ENCODE assay signal across 19 cellular contexts in genomic region chr18:13321923-13322322, GRCh38.
DNase-seq lines count a peak whose midpoint lies in the region; ATAC-seq and TF ChIP-seq lines count a peak whose summit lies in the region.
"Had no signal": no experiment of that assay in that cellular context is flagged by ENCODE, and none has a peak within 500 bp of the region (broad histone marks: within the 10 kb centered on the region; RNA-seq: fewer than 3 reads in every experiment).

No MANE protein-coding gene starts in this region.

- no peaks in the 10 kb centered on the region for H3K36me3 Mint-ChIP-seq in activated CD8-positive, alpha-beta T cell treated with anti-CD3 and anti-CD28 coated beads, Interleukin-2, amount 10 ng/mL, durations not matched to agents 7 days and 5 days (ENCODE audit: low read depth)
- H3K36me3 Mint-ChIP-seq: CD14-positive monocyte; CD8-positive, alpha-beta T cell had no signal

- no peaks in the 10 kb centered on the region for H3K36me3 ChIP-seq in HEK293 (ENCODE audit: control insufficient read depth in 2 of 2, insufficient read depth in 1 of 2, low read length in 2 of 2)

- CTCF ChIA-PET in HEK293 (lab: Yijun Ruan, JAX): no interaction called here
- CTCF ChIA-PET in activated CD8-positive, alpha-beta T cell treated with anti-CD3 and anti-CD28 coated beads, Interleukin-2, amount 10 ng/mL, durations not matched to agents 7 days and 5 days (lab: Charles Lee): no interaction called here

- no peaks in the 10 kb centered on the region for H3K4me1 ChIP-seq in HEK293 (ENCODE audit: control insufficient read depth, insufficient read depth, low read length)
- H3K4me1 ChIP-seq: A549 had no signal

- no peaks in the 10 kb centered on the region for H3K27me3 Mint-ChIP-seq in activated CD8-positive, alpha-beta T cell treated with anti-CD3 and anti-CD28 coated beads, Interleukin-2, amount 10 ng/mL, durations not matched to agents 7 days and 5 days (ENCODE audit: low read depth)

- H3K4me3 Mint-ChIP-seq in activated CD8-positive, alpha-beta T cell treated with anti-CD3 and anti-CD28 coated beads, Interleukin-2, amount 10 ng/mL, durations not matched to agents 7 days and 5 days: no peak overlapping the region
- H3K4me3 Mint-ChIP-seq: CD8-positive, alpha-beta T cell; HFFc6 had no signal

- H3K4me3 ChIP-seq in HEK293 (ENCODE audit: low read depth, low read length) (no peak overlapping the region), choroid plexus epithelial cell (ENCODE audit: low read depth, low read length) (no peak overlapping the region), fibroblast of pulmonary artery (replicated peaks; ENCODE audit: low read depth, low read length) (no peak overlapping the region)
- H3K4me3 ChIP-seq: A549, BLaER1, GM12878, K562 had no signal

- DNase-seq in CD1c-positive myeloid dendritic cell (ENCODE audit: extremely low spot score) (peak; percentile 5), choroid plexus epithelial cell (ENCODE audit: low read depth) (peak; percentile 22), fibroblast of pulmonary artery (ENCODE audit: low read depth) (peak; percentile 3), A172 (ENCODE audit: low spot score) (no peak)
- DNase-seq in activated CD8-positive, alpha-beta T cell treated with anti-CD3 and anti-CD28 coated beads, Interleukin-2, amount 10 ng/mL, durations not matched to agents 7 days and 5 days: no peak
- DNase-seq: Calu3; CD8-positive, alpha-beta T cell; DND-41; EL; HCEC 1CT; HFFc6 had no signal

- TF ChIP-seq CTCF in HEK293 (tag by site-specific recombination; IDR thresholded peaks at IDR 0.05) (no peak), choroid plexus epithelial cell (conservative IDR thresholded peaks at IDR 0.05; ENCODE audit: low read depth, low read length) (no peak), fibroblast of pulmonary artery (IDR thresholded peaks at IDR 0.05; ENCODE audit: low read length, missing control alignments) (no peak)

- H3K27ac Mint-ChIP-seq in activated CD8-positive, alpha-beta T cell treated with anti-CD3 and anti-CD28 coated beads, Interleukin-2, amount 10 ng/mL, durations not matched to agents 7 days and 5 days: no peak overlapping the region
- H3K27ac Mint-ChIP-seq: CD8-positive, alpha-beta T cell; HFFc6 had no signal

- H3K4me1 Mint-ChIP-seq in activated CD8-positive, alpha-beta T cell treated with anti-CD3 and anti-CD28 coated beads, Interleukin-2, amount 10 ng/mL, durations not matched to agents 7 days and 5 days (ENCODE audit: low read depth): peaks cover 10% of the 10 kb centered on the region

- no peaks in the 10 kb centered on the region for H3K9me3 ChIP-seq in HEK293 (ENCODE audit: control insufficient read depth, insufficient read depth, low read depth, low read length)
- H3K9me3 ChIP-seq: A549 had no signal

- no peaks in the 10 kb centered on the region for H3K9me3 Mint-ChIP-seq in activated CD8-positive, alpha-beta T cell treated with anti-CD3 and anti-CD28 coated beads, Interleukin-2, amount 10 ng/mL, durations not matched to agents 7 days and 5 days (ENCODE audit: insufficient read depth)
- H3K9me3 Mint-ChIP-seq: CD8-positive, alpha-beta T cell had no signal

- no peak for ATAC-seq in activated CD8-positive, alpha-beta T cell treated with anti-CD3 and anti-CD28 coated beads, Interleukin-2, amount 10 ng/mL, durations not matched to agents 7 days and 5 days
- ATAC-seq in HG02840 (IDR thresholded peaks at IDR 0.05; ENCODE audit: low FRiP score, unreplicated experiment) (no peak), HG02973 (IDR thresholded peaks at IDR 0.05; ENCODE audit: unreplicated experiment) (no peak)
- ATAC-seq: A549; CD8-positive, alpha-beta T cell; GM12878; K562 had no signal

- POLR2A ChIA-PET in HEK293 (lab: Yijun Ruan, JAX): no interaction called here
- POLR2A ChIA-PET in activated CD8-positive, alpha-beta T cell treated with anti-CD3 and anti-CD28 coated beads, Interleukin-2, amount 10 ng/mL, durations not matched to agents 7 days and 5 days (lab: Charles Lee): no interaction called here

- H3K27ac ChIP-seq in HEK293 (ENCODE audit: extremely low read depth, low read depth, low read length): no peak overlapping the region
- H3K27ac ChIP-seq: A549, BLaER1 had no signal

TF ChIP-seq in HEK293, 187 proteins besides CTCF, POLR2A, EP300 and RAD21:
- TF ChIP-seq ZFP69B (tag by site-specific recombination; IDR thresholded peaks at IDR 0.05) (no peak), SCRT2 (tag by site-specific recombination; IDR thresholded peaks at IDR 0.05) (no peak), ZNF324 (tag by site-specific recombination; IDR thresholded peaks at IDR 0.05) (no peak), ZNF274 (IDR thresholded peaks at IDR 0.05; ENCODE audit: low read length) (no peak), ZNF274 (tag by site-specific recombination; IDR thresholded peaks at IDR 0.05; ENCODE audit: borderline replicate concordance) (no peak), ZNF174 (tag by site-specific recombination; IDR thresholded peaks at IDR 0.05) (no peak), ZBTB26 (tag by site-specific recombination; optimal IDR thresholded peaks at IDR 0.05) (no peak), ELK4 (IDR thresholded peaks at IDR 0.05; ENCODE audit: borderline replicate concordance, low read depth, low read length) (no peak), YY1 (tag by site-specific recombination; IDR thresholded peaks at IDR 0.05) (no peak), PRDM1 (tag by site-specific recombination; IDR thresholded peaks at IDR 0.05) (0 out of 2 replicates have a peak, but pooled peaks have one; percentile 24)
TF ChIP-seq in HEK293: peak in this region for 1.

Comparison
In these comparisons a context has a peak if more than half of its experiments do, and no peak if none do; other contexts are left out.
1. DNase-seq: peak in CD1c-positive myeloid dendritic cell (single experiment), choroid plexus epithelial cell (single experiment) and fibroblast of pulmonary artery (single experiment); none in activated CD8-positive, alpha-beta T cell treated with anti-CD3 and anti-CD28 coated beads, Interleukin-2, amount 10 ng/mL, durations not matched to agents 7 days and 5 days (single experiment) and A172 (single experiment).